13 cellular contexts compared by ENCODE assay signal in genomic region chr6:50264995-50265571, GRCh38.
DNase-seq lines count a peak whose midpoint lies in the region; ATAC-seq, FAIRE-seq and TF ChIP-seq lines count a peak whose summit lies in the region.
"Had no signal": no experiment of that assay in that cellular context is flagged by ENCODE, and none has a peak within 500 bp of the region (broad histone marks: within the 10 kb centered on the region; RNA-seq: fewer than 3 reads in every experiment).

No MANE protein-coding gene starts in this region.

- H3K9me2 ChIP-seq in GM23248 (ENCODE audit: insufficient read depth): no peaks in the 10 kb centered on the region; the same call in 1 of the 2 replicates

- TF ChIP-seq CTCF in BE2C (IDR thresholded peaks at IDR 0.05; ENCODE audit: low read depth, low read length) (peak; percentile 47), RWPE1 (conservative IDR thresholded peaks at IDR 0.05; ENCODE audit: low read depth) (peak; percentile 23; the same call in 1 of the 2 replicates), keratinocyte (optimal IDR thresholded peaks at IDR 0.05 in 1 of 3, IDR thresholded peaks at IDR 0.05 in 1 of 3, conservative IDR thresholded peaks at IDR 0.05 in 1 of 3; ENCODE audit: extremely low read depth in 1 of 3, insufficient read depth in 2 of 3, low read length in 3 of 3) (peak; percentile 63 to 69 (median 63)), tibial artery (IDR thresholded peaks at IDR 0.05) (no peak)

- no peaks in the 10 kb centered on the region for H3K79me2 ChIP-seq in GM23248 (ENCODE audit: insufficient read depth)
- H3K79me2 ChIP-seq in keratinocyte (ENCODE audit: control insufficient read depth, insufficient read depth, low read length): no peaks in the 10 kb centered on the region

- H2AFZ ChIP-seq in GM23248 (no peak overlapping the region), keratinocyte (ENCODE audit: control insufficient read depth, low read length) (no peak overlapping the region)

- 3 to 6% methylated on average over 2 of the region's 2 CpGs for WGBS in GM23248 (ENCODE audit: low coverage in 1 of 2, low lambda C conversion rate in 2 of 2, missing lambda C conversion rate in 2 of 2), 2 experiments

- no peak overlapping the region for H3K9ac ChIP-seq in GM23248
- H3K9ac ChIP-seq in keratinocyte (ENCODE audit: control insufficient read depth, extremely low read depth, insufficient read depth, low read length): no peak overlapping the region

- DNase-seq in BE2C: no peak
- DNase-seq in GM23248: peak; percentile 1
- no peak for DNase-seq in RWPE1 (ENCODE audit: low spot score)
- no peak for DNase-seq in keratinocyte (ENCODE audit: low read depth, low spot score)
- no peak for DNase-seq in NCI-H1436 (lab: John Stamatoyannopoulos, UW)
- DNase-seq in tibial artery: no peak
- no peak for DNase-seq in CD1c-positive myeloid dendritic cell (ENCODE audit: extremely low spot score)
- DNase-seq in sciatic nerve (ENCODE audit: low spot score): no peak
- DNase-seq: activated B cell treated with CpG ODN at 0.5 μM for 24 hours; activated naive CD8-positive, alpha-beta T cell treated with anti-CD3 and anti-CD28 coated beads for 36 hours; NCI-H2171 treated with DMSO at 0.1 percent for 48 hours; stimulated activated CD4-positive, alpha-beta T cell treated with anti-CD3 and anti-CD28 coated beads, Interleukin-15, amount 100 ng/mL, for 24 hours had no signal

- in situ Hi-C loops in GM23248 (cut with MboI): no loop called here

- ATAC-seq in sciatic nerve: no peak

- FAIRE-seq in keratinocyte (lab: Jason Lieb, UNC): no peak

- H4K20me1 ChIP-seq in GM23248 (ENCODE audit: insufficient read depth) (no peaks in the 10 kb centered on the region), keratinocyte (ENCODE audit: control insufficient read depth, extremely low read depth, insufficient read depth, low read length) (no peaks in the 10 kb centered on the region)

- H3K4me1 ChIP-seq in BE2C: no peaks in the 10 kb centered on the region
- no peaks in the 10 kb centered on the region for H3K4me1 ChIP-seq in GM23248 (ENCODE audit: insufficient read depth)
- H3K4me1 ChIP-seq in keratinocyte (ENCODE audit: control insufficient read depth, extremely low read depth, insufficient read depth, low read length): no peaks in the 10 kb centered on the region
- H3K4me1 ChIP-seq in tibial artery: no peaks in the 10 kb centered on the region

- H3K36me3 ChIP-seq in BE2C (no peaks in the 10 kb centered on the region), GM23248 (ENCODE audit: low read depth) (no peaks in the 10 kb centered on the region), keratinocyte (ENCODE audit: control insufficient read depth in 2 of 2, extremely low read depth in 1 of 2, insufficient read depth in 2 of 2, low read length in 2 of 2) (no peaks in the 10 kb centered on the region), tibial artery (no peaks in the 10 kb centered on the region)

- no peaks in the 10 kb centered on the region for H3K9me3 ChIP-seq in BE2C
- no peaks in the 10 kb centered on the region for H3K9me3 ChIP-seq in GM23248 (ENCODE audit: low read depth)
- H3K9me3 ChIP-seq in keratinocyte (ENCODE audit: control insufficient read depth, low read depth, low read length): no peaks in the 10 kb centered on the region
- no peaks in the 10 kb centered on the region for H3K9me3 ChIP-seq in tibial artery

- POLR2A ChIA-PET in RWPE1 (lab: Yijun Ruan, JAX; ENCODE audit: low non-redundant PET): no interaction called here

- intact Hi-C loops in tibial artery (cut with DNase I; ENCODE audit: low total_unique reads) (no loop called here), sciatic nerve (cut with DNase I) (no loop called here)

- H3K4me3 ChIP-seq in BE2C (ENCODE audit: low read depth, low read length) (no peak overlapping the region), GM23248 (no peak overlapping the region), keratinocyte (ENCODE audit: control insufficient read depth in 2 of 3, extremely low read depth in 1 of 3, insufficient read depth in 2 of 3, low read depth in 1 of 3, low read length in 3 of 3) (no peak overlapping the region), tibial artery (no peak overlapping the region)

- no peaks in the 10 kb centered on the region for H3K9me1 ChIP-seq in keratinocyte (ENCODE audit: control insufficient read depth, extremely low read depth, insufficient read depth, low read length)

- H3K27me3 ChIP-seq in BE2C (no peaks in the 10 kb centered on the region), GM23248 (replicated peaks; ENCODE audit: insufficient read depth) (no peaks in the 10 kb centered on the region), keratinocyte (ENCODE audit: control insufficient read depth, extremely low read depth, insufficient read depth, low read length) (no peaks in the 10 kb centered on the region), tibial artery (no peaks in the 10 kb centered on the region)

- dilution Hi-C loops in keratinocyte (cut with MboI; ENCODE audit: extremely low pct_ligation_motif_present, low sequenced_read_pairs): no loop called here

- H3K27ac ChIP-seq in GM23248: no peak overlapping the region
- H3K27ac ChIP-seq in RWPE1: no peak overlapping the region
- no peak overlapping the region for H3K27ac ChIP-seq in keratinocyte (ENCODE audit: control insufficient read depth, insufficient read depth, low read length)
- H3K27ac ChIP-seq in tibial artery: no peak overlapping the region
- H3K27ac ChIP-seq: epithelial cell of prostate had no signal

- H3K4me2 ChIP-seq in GM23248 (ENCODE audit: unreplicated experiment) (no peak overlapping the region), keratinocyte (ENCODE audit: control insufficient read depth, extremely low read depth, insufficient read depth, low read depth, low read length) (no peak overlapping the region)

- CTCF ChIA-PET in RWPE1 (lab: Yijun Ruan, JAX): interaction anchor here (0.6 kb wide), 1 partner anchor 335 kb away, joined by 3 read pairs; no protein-coding TSS in a partner anchor

- no peaks in the 10 kb centered on the region for H3F3A ChIP-seq in GM23248 (ENCODE audit: insufficient read depth)

Comparison
In these comparisons a context has a peak if more than half of its experiments do, and no peak if none do; other contexts are left out.
1. CTCF ChIP-seq: peak in BE2C (single experiment), RWPE1 (single experiment) and keratinocyte (3 of 3); none in tibial artery (0 of 2).